Comparison of ENCODE assay signal across 17 cellular contexts in the genomic region with DNA sequence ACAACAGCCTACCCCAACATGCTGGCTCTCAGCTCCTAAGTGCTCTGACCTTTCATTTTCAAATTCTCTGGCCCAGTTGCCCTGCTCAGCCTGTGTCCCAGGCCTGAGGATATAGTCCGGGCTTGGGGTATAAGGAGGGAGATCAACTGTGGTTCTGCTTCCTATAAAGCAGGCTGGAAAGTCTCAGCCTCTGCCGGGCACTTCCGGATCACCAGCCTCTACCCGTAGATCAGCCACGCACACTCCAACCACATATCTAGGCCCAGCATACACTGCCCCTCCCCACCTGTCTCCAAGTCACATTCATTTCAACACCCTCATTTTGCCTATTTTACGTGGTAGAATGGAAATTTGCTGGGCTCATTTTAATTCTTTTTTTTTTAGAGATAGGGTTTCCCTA.
"Had no signal": no experiment of that assay in that cellular context is flagged by ENCODE, and none has a peak within 500 bp of the region (broad histone marks: within the 10 kb centered on the region; RNA-seq: fewer than 3 reads in every experiment).

No MANE protein-coding gene starts in this region.

- H3K27me3 Mint-ChIP-seq: activated naive CD8-positive, alpha-beta T cell had no signal

- DNase-seq: activated CD4-positive, alpha-beta T cell treated with anti-CD3 and anti-CD28 coated beads, Interleukin-2, amount 50 U/mL, for 4 hours; activated CD4-positive, CD25-positive, alpha-beta regulatory T cell treated with anti-CD3 and anti-CD28 coated beads, Interleukin-2, amount 50 U/mL, for 72 hours; activated gamma-delta T cell; activated T-cell treated with anti-CD3 and anti-CD28 coated beads, Interleukin-2, amount 50 U/mL, for 4 hours; anterior cingulate cortex; esophagus squamous epithelium; foreskin fibroblast; left cardiac atrium; mammary epithelial cell; mucosa of descending colon; nephron progenitor cell; sigmoid colon; stimulated activated CD4-positive, alpha-beta T cell treated with anti-CD3 and anti-CD28 coated beads, Interleukin-12 subunit alpha, Interleukin-12 subunit beta, amount 100 ng/mL, for 4 hours; stimulated activated CD4-positive, alpha-beta T cell treated with anti-CD3 and anti-CD28 coated beads, Interleukin-2, amount 100 ng/mL, for 48 hours; T-helper 2 cell had no signal

- ATAC-seq: activated T-cell treated with anti-CD3 and anti-CD28 coated beads, Interleukin-2, amount 50 U/mL, for 4 hours; left cardiac atrium; mucosa of descending colon had no signal

- H3K4me3 ChIP-seq: esophagus squamous epithelium, mucosa of descending colon, sigmoid colon had no signal

- H3K27ac ChIP-seq: esophagus squamous epithelium, sigmoid colon had no signal

- H3K9me3 ChIP-seq: esophagus squamous epithelium, mucosa of descending colon, sigmoid colon had no signal

- H3K27ac Mint-ChIP-seq: activated naive CD8-positive, alpha-beta T cell; nephron progenitor cell had no signal

- H3K9me3 Mint-ChIP-seq: activated T-cell treated with anti-CD3 and anti-CD28 coated beads, Interleukin-2, amount 50 U/mL, for 4 hours; nephron progenitor cell had no signal

- H3K4me3 Mint-ChIP-seq: activated naive CD8-positive, alpha-beta T cell; nephron progenitor cell had no signal

- H3K36me3 Mint-ChIP-seq: activated naive CD8-positive, alpha-beta T cell had no signal

- H3K27me3 ChIP-seq: esophagus squamous epithelium, sigmoid colon had no signal

- FAIRE-seq: TTC549 had no signal
